Comparison of ENCODE assay signal across 20 cellular contexts in the genomic region with DNA sequence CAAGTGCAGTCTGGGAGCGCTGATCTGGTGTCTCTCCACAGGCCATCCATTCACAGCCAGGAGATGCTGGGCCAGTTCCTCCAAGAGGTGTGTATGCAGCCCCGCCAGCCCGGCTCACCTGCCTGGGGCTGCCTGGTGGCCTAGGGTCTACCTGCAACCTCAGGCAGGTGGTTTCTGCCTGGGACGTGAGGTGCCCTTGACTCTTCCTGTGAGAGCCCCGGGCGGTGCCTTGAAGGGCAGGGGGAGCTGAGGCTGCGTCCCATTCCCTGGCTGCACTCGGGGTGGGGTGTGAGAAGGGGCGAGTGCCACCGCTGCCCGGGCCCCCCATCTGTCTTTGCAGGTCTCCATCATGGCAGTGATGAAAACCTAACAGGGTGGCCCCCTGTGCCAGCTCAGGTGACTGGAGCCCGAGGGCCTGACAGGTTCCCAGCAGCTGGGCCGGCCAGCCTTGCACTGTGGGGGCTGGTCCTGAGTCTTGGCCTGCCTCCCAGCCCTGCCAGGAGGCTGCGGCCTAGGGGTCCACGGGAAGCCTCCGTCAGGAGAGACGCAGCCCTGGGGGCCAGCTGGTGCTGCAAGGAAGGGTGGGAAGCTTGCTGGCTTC. TPM values are rescaled to one million over a fixed set of nuclear protein-coding genes. Genes with fewer than 3 reads are reported as not detected.
DNase-seq lines count a peak whose midpoint lies in the region; ATAC-seq and TF ChIP-seq lines count a peak whose summit lies in the region.
"Had no signal": no experiment of that assay in that cellular context is flagged by ENCODE, and none has a peak within 500 bp of the region (broad histone marks: within the 10 kb centered on the region; RNA-seq: fewer than 3 reads in every experiment).

No MANE protein-coding gene starts in this region.

- peak; percentile 19 for DNase-seq in activated naive CD8-positive, alpha-beta T cell treated with anti-CD3 and anti-CD28 coated beads, Interleukin-2, amount 10 ng/mL, durations not matched to agents 7 days and 5 days
- DNase-seq in activated naive CD8-positive, alpha-beta T cell treated with anti-CD3 and anti-CD28 coated beads for 36 hours = no peak
- DNase-seq in effector memory CD8-positive, alpha-beta T cell = no peak
- DNase-seq in lower lobe of right lung (peak; percentile 41), upper lobe of right lung (peak; percentile 58), NOMO-1 treated with DMSO at 0.1 percent for 48 hours (lab: John Stamatoyannopoulos, UW; ENCODE audit: unreplicated experiment) (no peak)
- DNase-seq: activated CD4-positive, alpha-beta T cell treated with anti-CD3 and anti-CD28 coated beads for 36 hours; amniotic stem cell; C1 segment of cervical spinal cord; dermis blood vessel endothelial cell; GOT3; Karpas-422; mammary epithelial cell; NCI-H187 treated with DMSO at 0.1 percent for 48 hours; NCI-H774; SHP77 treated with DMSO at 0.1 percent for 48 hours; T-cell had no signal

- H3K36me3 ChIP-seq in lower lobe of right lung (peaks cover 61% of the 10 kb centered on the region), upper lobe of right lung (peaks cover 30% of the 10 kb centered on the region)

- H3K36me3 Mint-ChIP-seq in activated naive CD8-positive, alpha-beta T cell treated with anti-CD3 and anti-CD28 coated beads, Interleukin-2, amount 10 ng/mL, durations not matched to agents 7 days and 5 days = no peaks in the 10 kb centered on the region
- no peaks in the 10 kb centered on the region for H3K36me3 Mint-ChIP-seq in activated naive CD8-positive, alpha-beta T cell treated with anti-CD3 and anti-CD28 coated beads for 36 hours
- H3K36me3 Mint-ChIP-seq in effector memory CD8-positive, alpha-beta T cell (ENCODE audit: insufficient read depth) = peaks cover 9% of the 10 kb centered on the region
- H3K36me3 Mint-ChIP-seq: T-cell had no signal

- H3K4me3 Mint-ChIP-seq in activated naive CD8-positive, alpha-beta T cell treated with anti-CD3 and anti-CD28 coated beads, Interleukin-2, amount 10 ng/mL, durations not matched to agents 7 days and 5 days = no peak overlapping the region
- no peak overlapping the region for H3K4me3 Mint-ChIP-seq in activated naive CD8-positive, alpha-beta T cell treated with anti-CD3 and anti-CD28 coated beads for 36 hours
- H3K4me3 Mint-ChIP-seq in effector memory CD8-positive, alpha-beta T cell = no peak overlapping the region
- H3K4me3 Mint-ChIP-seq: activated CD4-positive, alpha-beta T cell treated with anti-CD3 and anti-CD28 coated beads for 36 hours; T-cell had no signal

- H3K27me3 ChIP-seq in lower lobe of right lung (ENCODE audit: low read depth) (no peaks in the 10 kb centered on the region), upper lobe of right lung (no peaks in the 10 kb centered on the region)
- H3K27me3 ChIP-seq: neutrophil had no signal

- no peaks in the 10 kb centered on the region for H3K4me1 Mint-ChIP-seq in activated naive CD8-positive, alpha-beta T cell treated with anti-CD3 and anti-CD28 coated beads, Interleukin-2, amount 10 ng/mL, durations not matched to agents 7 days and 5 days
- no peaks in the 10 kb centered on the region for H3K4me1 Mint-ChIP-seq in activated naive CD8-positive, alpha-beta T cell treated with anti-CD3 and anti-CD28 coated beads for 36 hours
- H3K4me1 Mint-ChIP-seq in effector memory CD8-positive, alpha-beta T cell (ENCODE audit: low read depth in 2 of 2) = peaks cover 0 to 8% of the 10 kb centered on the region in 2 donors
- H3K4me1 Mint-ChIP-seq: activated CD4-positive, alpha-beta T cell treated with anti-CD3 and anti-CD28 coated beads for 36 hours had no signal

- no peak for TF ChIP-seq CTCF in lower lobe of right lung (IDR thresholded peaks at IDR 0.05)
- no peak for TF ChIP-seq CTCF in upper lobe of right lung (IDR thresholded peaks at IDR 0.05)

- no peaks in the 10 kb centered on the region for H3K27me3 Mint-ChIP-seq in activated naive CD8-positive, alpha-beta T cell treated with anti-CD3 and anti-CD28 coated beads, Interleukin-2, amount 10 ng/mL, durations not matched to agents 7 days and 5 days
- H3K27me3 Mint-ChIP-seq in activated naive CD8-positive, alpha-beta T cell treated with anti-CD3 and anti-CD28 coated beads for 36 hours = no peaks in the 10 kb centered on the region
- H3K27me3 Mint-ChIP-seq in effector memory CD8-positive, alpha-beta T cell = no peaks in the 10 kb centered on the region
- H3K27me3 Mint-ChIP-seq: activated CD4-positive, alpha-beta T cell treated with anti-CD3 and anti-CD28 coated beads for 36 hours; T-cell had no signal

- no peak overlapping the region for H3K27ac ChIP-seq in lower lobe of right lung
- H3K27ac ChIP-seq in upper lobe of right lung = no peak overlapping the region
- H3K27ac ChIP-seq: neutrophil had no signal

- H3K4me1 ChIP-seq in lower lobe of right lung (no peaks in the 10 kb centered on the region), upper lobe of right lung (no peaks in the 10 kb centered on the region)

- no peak overlapping the region for H3K4me3 ChIP-seq in lower lobe of right lung
- no peak overlapping the region for H3K4me3 ChIP-seq in upper lobe of right lung

- ATAC-seq in activated naive CD8-positive, alpha-beta T cell treated with anti-CD3 and anti-CD28 coated beads, Interleukin-2, amount 10 ng/mL, durations not matched to agents 7 days and 5 days (ENCODE audit: low read depth) = no peak
- ATAC-seq in effector memory CD8-positive, alpha-beta T cell (replicated peaks) = no peak
- ATAC-seq in lower lobe of right lung (no peak), upper lobe of right lung (no peak), GM18873 (IDR thresholded peaks at IDR 0.05; ENCODE audit: low FRiP score, unreplicated experiment) (no peak), HG03196 (IDR thresholded peaks at IDR 0.05; ENCODE audit: unreplicated experiment) (no peak)
- ATAC-seq: activated CD4-positive, alpha-beta T cell treated with anti-CD3 and anti-CD28 coated beads for 36 hours; T-cell had no signal

- POLR2A ChIA-PET in activated naive CD8-positive, alpha-beta T cell treated with anti-CD3 and anti-CD28 coated beads, Interleukin-2, amount 10 ng/mL, durations not matched to agents 7 days and 5 days (lab: Charles Lee) = interaction anchor here (2.2 kb wide), 1 partner anchor 12 kb away, joined by 5 read pairs; the partner anchor contains the start of gene CAPN10

- H3K9me3 Mint-ChIP-seq in activated naive CD8-positive, alpha-beta T cell treated with anti-CD3 and anti-CD28 coated beads, Interleukin-2, amount 10 ng/mL, durations not matched to agents 7 days and 5 days = no peaks in the 10 kb centered on the region
- H3K9me3 Mint-ChIP-seq in activated naive CD8-positive, alpha-beta T cell treated with anti-CD3 and anti-CD28 coated beads for 36 hours = no peaks in the 10 kb centered on the region
- H3K9me3 Mint-ChIP-seq in effector memory CD8-positive, alpha-beta T cell = no peaks in the 10 kb centered on the region
- H3K9me3 Mint-ChIP-seq: T-cell had no signal

- H3K27ac Mint-ChIP-seq in activated naive CD8-positive, alpha-beta T cell treated with anti-CD3 and anti-CD28 coated beads, Interleukin-2, amount 10 ng/mL, durations not matched to agents 7 days and 5 days = no peak overlapping the region
- H3K27ac Mint-ChIP-seq in activated naive CD8-positive, alpha-beta T cell treated with anti-CD3 and anti-CD28 coated beads for 36 hours = no peak overlapping the region
- H3K27ac Mint-ChIP-seq in effector memory CD8-positive, alpha-beta T cell = peak overlapping the region; percentile 62 to 77
- H3K27ac Mint-ChIP-seq: activated CD4-positive, alpha-beta T cell treated with anti-CD3 and anti-CD28 coated beads for 36 hours; T-cell had no signal

- intact Hi-C loops in lower lobe of right lung (cut with DNase I) (no loop called here), upper lobe of right lung (cut with DNase I) (no loop called here)

- H3K9me3 ChIP-seq in lower lobe of right lung (no peaks in the 10 kb centered on the region), upper lobe of right lung (no peaks in the 10 kb centered on the region)
- H3K9me3 ChIP-seq: neutrophil had no signal

RNA-seq across cellular contexts. Expression of gene CAPN10, which starts 11.9 kb away (rescaled TPM):
- total RNA-seq in activated naive CD8-positive, alpha-beta T cell treated with anti-CD3 and anti-CD28 coated beads, Interleukin-2, amount 10 ng/mL, durations not matched to agents 7 days and 5 days = 10 to 100 TPM; 72.3 to 74.2 TPM
- 10 to 100 TPM; 30.1 to 32.3 TPM for total RNA-seq in activated naive CD8-positive, alpha-beta T cell treated with anti-CD3 and anti-CD28 coated beads for 36 hours
- total RNA-seq in lower lobe of right lung = 37.2 TPM
- total RNA-seq in upper lobe of right lung = 31.8 TPM

RNA-seq across cellular contexts. Expression of gene GPR35, which starts 26.9 kb away (rescaled TPM):
- total RNA-seq in activated naive CD8-positive, alpha-beta T cell treated with anti-CD3 and anti-CD28 coated beads, Interleukin-2, amount 10 ng/mL, durations not matched to agents 7 days and 5 days = 10 to 100 TPM; 19.2 to 19.3 TPM
- total RNA-seq in activated naive CD8-positive, alpha-beta T cell treated with anti-CD3 and anti-CD28 coated beads for 36 hours = 1 to 10 TPM; 7.6 to 7.8 TPM
- total RNA-seq in lower lobe of right lung (4.7 TPM), upper lobe of right lung (3.4 TPM)

RNA-seq across cellular contexts. Expression of gene RNPEPL1, which starts 30.1 kb away (rescaled TPM):
- total RNA-seq in activated naive CD8-positive, alpha-beta T cell treated with anti-CD3 and anti-CD28 coated beads, Interleukin-2, amount 10 ng/mL, durations not matched to agents 7 days and 5 days = 100 to 1,000 TPM; 124 TPM
- total RNA-seq in activated naive CD8-positive, alpha-beta T cell treated with anti-CD3 and anti-CD28 coated beads for 36 hours = 10 to 100 TPM; 33.8 to 37.2 TPM
- total RNA-seq in lower lobe of right lung = 102 TPM
- total RNA-seq in upper lobe of right lung = 88.6 TPM

RNA-seq across cellular contexts. Expression of gene DUSP28, which starts 38.3 kb away (rescaled TPM):
- 10 to 100 TPM; 12.3 to 13.8 TPM for total RNA-seq in activated naive CD8-positive, alpha-beta T cell treated with anti-CD3 and anti-CD28 coated beads, Interleukin-2, amount 10 ng/mL, durations not matched to agents 7 days and 5 days
- total RNA-seq in activated naive CD8-positive, alpha-beta T cell treated with anti-CD3 and anti-CD28 coated beads for 36 hours = 1 to 10 TPM; 6.7 to 6.9 TPM
- total RNA-seq in lower lobe of right lung = 5.7 TPM
- 5.3 TPM for total RNA-seq in upper lobe of right lung

RNA-seq across cellular contexts. Expression of gene ANKMY1, which starts 40.6 kb away (rescaled TPM):
- total RNA-seq in activated naive CD8-positive, alpha-beta T cell treated with anti-CD3 and anti-CD28 coated beads, Interleukin-2, amount 10 ng/mL, durations not matched to agents 7 days and 5 days = 10 to 100 TPM; 50.9 to 53.2 TPM
- total RNA-seq in activated naive CD8-positive, alpha-beta T cell treated with anti-CD3 and anti-CD28 coated beads for 36 hours = 10 to 100 TPM; 13.3 to 15.9 TPM
- 29.3 TPM for total RNA-seq in lower lobe of right lung
- total RNA-seq in upper lobe of right lung = 19.3 TPM

Comparison
In these comparisons a context has a peak if more than half of its experiments do, and no peak if none do; other contexts are left out.
1. DNase-seq: peak in activated naive CD8-positive, alpha-beta T cell treated with anti-CD3 and anti-CD28 coated beads, Interleukin-2, amount 10 ng/mL, durations not matched to agents 7 days and 5 days (single experiment), lower lobe of right lung (single experiment) and upper lobe of right lung (single experiment); none in activated naive CD8-positive, alpha-beta T cell treated with anti-CD3 and anti-CD28 coated beads for 36 hours (single experiment), effector memory CD8-positive, alpha-beta T cell (0 of 3) and NOMO-1 treated with DMSO at 0.1 percent for 48 hours (single experiment).
2. H3K27ac Mint-ChIP-seq: peak in effector memory CD8-positive, alpha-beta T cell (2 of 2); none in activated naive CD8-positive, alpha-beta T cell treated with anti-CD3 and anti-CD28 coated beads, Interleukin-2, amount 10 ng/mL, durations not matched to agents 7 days and 5 days (single experiment) and activated naive CD8-positive, alpha-beta T cell treated with anti-CD3 and anti-CD28 coated beads for 36 hours (single experiment).